Comparison of ENCODE assay signal across 9 cellular contexts in genomic region chr2:158600155-158600802, GRCh38.
DNase-seq lines count a peak whose midpoint lies in the region; ATAC-seq, FAIRE-seq and TF ChIP-seq lines count a peak whose summit lies in the region.
"Had no signal": no experiment of that assay in that cellular context is flagged by ENCODE, and none has a peak within 500 bp of the region (broad histone marks: within the 10 kb centered on the region; RNA-seq: fewer than 3 reads in every experiment).

No MANE protein-coding gene starts in this region.

- H2AFZ ChIP-seq in K562 (ENCODE audit: low read depth, low read length) = no peak overlapping the region

- no peak overlapping the region for H3K4me3 Mint-ChIP-seq in glutamatergic neuron (ENCODE audit: unreplicated experiment)

- no peak for TF ChIP-seq EP300 in K562 (IDR thresholded peaks at IDR 0.05; ENCODE audit: low read length)

- no peaks in the 10 kb centered on the region for H3K27me3 ChIP-seq in K562 (ENCODE audit: control insufficient read depth in 2 of 2, insufficient read depth in 2 of 2, low read length in 2 of 2)
- H3K27me3 ChIP-seq in testis = no peaks in the 10 kb centered on the region

- no peak overlapping the region for H3K9ac ChIP-seq in K562 (ENCODE audit: insufficient read depth in 1 of 2, low read depth in 2 of 2, low read length in 2 of 2)

- no peak overlapping the region for H3K27ac Mint-ChIP-seq in glutamatergic neuron (ENCODE audit: unreplicated experiment)

- in situ Hi-C loops in K562 (cut with MboI) = no loop called here

- no peak for ATAC-seq in K562

- H4K20me1 ChIP-seq in K562 (replicated peaks; ENCODE audit: control insufficient read depth, insufficient read depth, low read length) = no peaks in the 10 kb centered on the region

- H3K9me3 Mint-ChIP-seq in glutamatergic neuron (ENCODE audit: unreplicated experiment) = no peaks in the 10 kb centered on the region

- DNase-seq in HS-27A (ENCODE audit: low read depth) (peak; percentile 73), K562 (ENCODE audit: extremely low read depth in 1 of 4, low spot score in 3 of 4) (no peak), hepatic stellate cell (ENCODE audit: low spot score) (peak; percentile 62), testis (peak; percentile 54), iPS-NIHi11 (ENCODE audit: low spot score) (no peak), glutamatergic neuron (no peak), activated T-cell treated with anti-CD3 and anti-CD28 coated beads for 4 hours (no peak)
- DNase-seq in stimulated activated naive CD4-positive, alpha-beta T cell (lab: John Stamatoyannopoulos, UW) = no peak

- no peaks in the 10 kb centered on the region for H3K9me1 ChIP-seq in K562 (ENCODE audit: control insufficient read depth, insufficient read depth, low read length)

- H3K36me3 Mint-ChIP-seq in glutamatergic neuron (ENCODE audit: unreplicated experiment) = no peaks in the 10 kb centered on the region

- peak; percentile 32 for FAIRE-seq in K562 (lab: Jason Lieb, UNC)
- FAIRE-seq: GM18507 had no signal

- WGBS in K562 (ENCODE audit: insufficient coverage, low coverage, missing lambda C conversion rate) = 95% methylated on average over 3 of the region's 3 CpGs
- whole genome bisulfite sequencing in testis, 2 donors = 24 to 28% methylated on average over 3 of the region's 3 CpGs

- no peak overlapping the region for H3K27ac ChIP-seq in K562 (ENCODE audit: extremely low read depth, low read depth, low read length)
- H3K27ac ChIP-seq in testis = no peak overlapping the region

- no peak for TF ChIP-seq POLR2A in K562 (conservative IDR thresholded peaks at IDR 0.05)
- TF ChIP-seq POLR2A in testis (IDR thresholded peaks at IDR 0.05) = no peak

- H3K9me3 ChIP-seq in K562 (replicated peaks; ENCODE audit: control insufficient read depth, insufficient read depth, low read depth, low read length) (no peaks in the 10 kb centered on the region), testis (no peaks in the 10 kb centered on the region)

- peaks cover 6% of the 10 kb centered on the region for H3K4me1 Mint-ChIP-seq in glutamatergic neuron (ENCODE audit: low read depth, unreplicated experiment)

- peaks cover 0 to 6% of the 10 kb centered on the region in 2 experiments; a peak in 1 of 5 replicates for H3K4me1 ChIP-seq in K562 (replicated peaks in 1 of 2; ENCODE audit: control insufficient read depth in 2 of 2, insufficient read depth in 2 of 2, low read length in 2 of 2)
- no peaks in the 10 kb centered on the region for H3K4me1 ChIP-seq in testis

- no TSS peak for BruUV-seq in K562 (replicated peaks; lab: Mats Ljungman, UMichigan)

- no peak overlapping the region for H3K4me3 ChIP-seq in K562
- no peak overlapping the region for H3K4me3 ChIP-seq in testis

- POLR2A ChIA-PET in K562 (lab: Yijun Ruan, JAX) = no interaction called here

- CTCF ChIA-PET in K562 (lab: Yijun Ruan, JAX; ENCODE audit: low intra/inter-chr PET ratio) = no interaction called here

- H3K36me3 ChIP-seq in K562 (ENCODE audit: control insufficient read depth, insufficient read depth, low read length) (peaks cover 24% of the 10 kb centered on the region), testis (ENCODE audit: low read depth, missing control alignments) (no peaks in the 10 kb centered on the region)

- H3K27me3 Mint-ChIP-seq in glutamatergic neuron (ENCODE audit: unreplicated experiment) = peaks cover 2% of the 10 kb centered on the region

- no peaks in the 10 kb centered on the region for H3K79me2 ChIP-seq in K562 (ENCODE audit: control insufficient read depth, insufficient read depth, low read length)

- intact Hi-C loops in K562 (cut with micrococcal nuclease) (no loop called here), testis (cut with DNase I; ENCODE audit: low total_unique reads) (loop anchor here (5.0 kb wide), 1 partner anchor 282 kb away; no protein-coding TSS in a partner anchor)

- no peak for TF ChIP-seq CTCF in K562 (IDR thresholded peaks at IDR 0.05 in 2 of 3, conservative IDR thresholded peaks at IDR 0.05 in 1 of 3; ENCODE audit: insufficient read depth in 2 of 3, low read depth in 1 of 3, low read length in 3 of 3)
- no peak for TF ChIP-seq CTCF in testis (IDR thresholded peaks at IDR 0.05)
- no peak for TF ChIP-seq CTCF in glutamatergic neuron (IDR thresholded peaks at IDR 0.05; ENCODE audit: partially characterized antibody, unreplicated experiment)

- TF ChIP-seq RAD21 in K562 (CRISPR knock-in tag; conservative IDR thresholded peaks at IDR 0.05 in 1 of 2, IDR thresholded peaks at IDR 0.05 in 1 of 2) = no peak

- no peak overlapping the region for H3K4me2 ChIP-seq in K562 (ENCODE audit: insufficient read depth, low read length)

TF ChIP-seq in K562, 482 proteins besides CTCF, POLR2A, EP300 and RAD21:
- no peak for TF ChIP-seq THRAP3 (IDR thresholded peaks at IDR 0.05; ENCODE audit: borderline replicate concordance)
- no peak for TF ChIP-seq CTCFL (IDR thresholded peaks at IDR 0.05; ENCODE audit: borderline replicate concordance, insufficient read depth, low read depth, low read length, poor library complexity, severe bottlenecking)

Comparison
In these comparisons a context has a peak if more than half of its experiments do, and no peak if none do; other contexts are left out.
1. DNase-seq: peak in HS-27A (single experiment), hepatic stellate cell (single experiment) and testis (single experiment); none in K562 (0 of 4), iPS-NIHi11 (single experiment), glutamatergic neuron (single experiment), activated T-cell treated with anti-CD3 and anti-CD28 coated beads for 4 hours (single experiment) and stimulated activated naive CD4-positive, alpha-beta T cell (0 of 6).